Comparison of ENCODE assay signal across 1 cellular context in the genomic region with DNA sequence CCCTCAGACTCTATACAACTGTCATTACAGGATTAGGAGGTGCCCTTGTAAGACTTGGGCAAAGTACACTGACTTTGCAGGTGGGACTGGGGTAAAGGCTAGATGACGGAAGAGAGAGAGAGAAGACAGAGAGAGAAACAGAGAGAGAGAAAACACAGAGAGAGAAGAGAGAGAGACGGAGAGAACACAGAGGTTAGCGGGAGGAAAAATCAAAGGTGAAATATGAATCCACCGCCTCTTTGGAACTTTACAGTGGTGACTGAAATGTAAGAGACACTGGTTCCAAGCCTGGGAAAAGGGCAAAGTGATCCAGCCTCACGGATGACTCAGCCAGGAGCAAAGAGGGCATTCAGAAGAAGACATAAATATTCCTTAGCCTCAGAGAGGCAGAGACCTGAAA.
A peak's percentile ranks its signal among the peaks of the same experiment; 100 is the strongest.
TF ChIP-seq lines count a peak whose summit lies in the region.

No MANE protein-coding gene starts in this region.

TF ChIP-seq in endothelial cell of umbilical vein, 7 proteins besides CTCF, POLR2A, EP300 and RAD21:
- TF ChIP-seq FOS (IDR thresholded peaks at IDR 0.05; ENCODE audit: borderline replicate concordance, insufficient read depth, low read length) (peak; percentile 50), MYC (IDR thresholded peaks at IDR 0.05; ENCODE audit: low read depth, low read length) (no peak)
